In genomic region chr12:67925551-67925950, GRCh38 we compare ENCODE assay signal across 25 cellular contexts.
A peak's percentile ranks its signal among the peaks of the same experiment; 100 is the strongest.
DNase-seq lines count a peak whose midpoint lies in the region; ATAC-seq and TF ChIP-seq lines count a peak whose summit lies in the region.
"Had no signal": no experiment of that assay in that cellular context is flagged by ENCODE, and none has a peak within 500 bp of the region (broad histone marks: within the 10 kb centered on the region; RNA-seq: fewer than 3 reads in every experiment).

No MANE protein-coding gene starts in this region.

- peaks cover 9% of the 10 kb centered on the region for H3K27me3 Mint-ChIP-seq in MCF 10A (ENCODE audit: insufficient read depth, unreplicated experiment)

- intact Hi-C loops in mammary epithelial cell (cut with micrococcal nuclease), result no loop called here
- intact Hi-C loops in MCF 10A (cut with micrococcal nuclease), result loop anchor here (5.0 kb wide), 1 partner anchor 273 kb away; no protein-coding TSS in a partner anchor
- intact Hi-C loops in PC-9 (cut with micrococcal nuclease; ENCODE audit: unreplicated experiment), result loop anchor here (1.0 to 10.0 kb wide), 3 partner anchors 101 to 441 kb away; no protein-coding TSS in a partner anchor

- H3K4me3 Mint-ChIP-seq in MCF 10A (ENCODE audit: unreplicated experiment), result no peak overlapping the region
- H3K4me3 Mint-ChIP-seq: CD14-positive monocyte had no signal

- peaks cover 18% of the 10 kb centered on the region for H3K4me1 Mint-ChIP-seq in MCF 10A (ENCODE audit: insufficient read depth, unreplicated experiment)
- H3K4me1 Mint-ChIP-seq: CD14-positive monocyte had no signal

- no peaks in the 10 kb centered on the region for H3F3A ChIP-seq in PC-9 (ENCODE audit: insufficient read depth, low read depth)

- no peaks in the 10 kb centered on the region for H3K36me3 Mint-ChIP-seq in MCF 10A (ENCODE audit: insufficient read depth, unreplicated experiment)
- H3K36me3 Mint-ChIP-seq: CD14-positive monocyte had no signal

- POLR2A ChIA-PET in MCF 10A (lab: Yijun Ruan, JAX) (interaction anchor here (1.0 kb wide), 1 partner anchor 17 kb away, joined by 3 read pairs; no protein-coding TSS in a partner anchor), PC-9 (lab: Charles Lee; ENCODE audit: unreplicated experiment) (interaction anchor here (0.6 to 0.7 kb wide), 2 partner anchors 123 to 379 kb away, joined by 3 to 10 read pairs; no protein-coding TSS in a partner anchor)

- WGBS in mammary epithelial cell (ENCODE audit: low coverage, missing lambda C conversion rate), result 83% methylated on average over 3 of the region's 3 CpGs

- H3K27me3 ChIP-seq in mammary epithelial cell (ENCODE audit: insufficient read depth, low read length) (no peaks in the 10 kb centered on the region), PC-9 (ENCODE audit: insufficient read depth, low read depth) (no peaks in the 10 kb centered on the region)
- H3K27me3 ChIP-seq: BE2C, SJSA1 had no signal

- CTCF ChIA-PET in mammary epithelial cell (lab: Charles Lee; ENCODE audit: low non-redundant PET), result interaction anchor here (0.7 kb wide), 1 partner anchor 275 kb away, joined by 5 read pairs; no protein-coding TSS in a partner anchor
- CTCF ChIA-PET in MCF 10A (lab: Yijun Ruan, JAX), result interaction anchor here (0.6 to 1.0 kb wide), 5 partner anchors 9 to 571 kb away, joined by 3 to 4 read pairs (median 3); no protein-coding TSS in a partner anchor
- CTCF ChIA-PET in PC-9 (lab: Charles Lee), result no interaction called here

- H2AFZ ChIP-seq in mammary epithelial cell (ENCODE audit: low read depth, low read length), result no peak overlapping the region
- no peak overlapping the region for H2AFZ ChIP-seq in PC-9

- ATAC-seq in HG02763 (IDR thresholded peaks at IDR 0.05; ENCODE audit: unreplicated experiment), result no peak
- ATAC-seq: PC-3 had no signal

- H3K4me1 ChIP-seq in mammary epithelial cell (ENCODE audit: insufficient read depth, low read length), result peaks cover 17% of the 10 kb centered on the region
- H3K4me1 ChIP-seq in PC-9 (replicated peaks; ENCODE audit: insufficient read depth), result peaks cover 39% of the 10 kb centered on the region
- H3K4me1 ChIP-seq: BE2C had no signal

- H3K27ac ChIP-seq in mammary epithelial cell (ENCODE audit: insufficient read depth, low read depth, low read length) (no peak overlapping the region), PC-9 (peak overlapping the region; percentile 30; the same call in 1 of the 2 replicates)
- H3K27ac ChIP-seq: SJSA1 had no signal

- H3K27ac Mint-ChIP-seq in MCF 10A (ENCODE audit: low read depth, unreplicated experiment), result no peak overlapping the region
- H3K27ac Mint-ChIP-seq: CD14-positive monocyte had no signal

- in situ Hi-C loops in mammary epithelial cell (cut with MboI; ENCODE audit: low sequenced_read_pairs in 2 of 2), result loop anchor here in 1 of 2 donors (25.0 kb wide), 1 partner anchor 563 kb away; no protein-coding TSS in a partner anchor

- no peaks in the 10 kb centered on the region for H3K36me3 ChIP-seq in mammary epithelial cell (ENCODE audit: insufficient read depth, low read length)
- H3K36me3 ChIP-seq in PC-9 (ENCODE audit: low read depth), result no peaks in the 10 kb centered on the region
- H3K36me3 ChIP-seq: BE2C, SJSA1 had no signal

- BruUV-seq in mammary epithelial cell (replicated peaks; lab: Mats Ljungman, UMichigan), result no TSS peak
- no TSS peak for BruUV-seq in MCF 10A (replicated peaks; lab: Mats Ljungman, UMichigan)
- no TSS peak for BruUV-seq in PC-9 (replicated peaks; lab: Mats Ljungman, UMichigan)

- H3K4me3 ChIP-seq in mammary epithelial cell (replicated peaks in 1 of 3; ENCODE audit: insufficient read depth in 1 of 3, low read depth in 2 of 3, low read length in 3 of 3) (no peak overlapping the region), PC-9 (no peak overlapping the region), fibroblast of villous mesenchyme (ENCODE audit: low read depth, low read length) (no peak overlapping the region)
- H3K4me3 ChIP-seq: SJSA1 had no signal

- H3K9me3 Mint-ChIP-seq in MCF 10A (ENCODE audit: unreplicated experiment), result no peaks in the 10 kb centered on the region

- H3K9me3 ChIP-seq in mammary epithelial cell (replicated peaks; ENCODE audit: insufficient read depth, low read length) (no peaks in the 10 kb centered on the region), PC-9 (ENCODE audit: insufficient read depth, low read depth) (no peaks in the 10 kb centered on the region)
- H3K9me3 ChIP-seq: BE2C, SJSA1 had no signal

- H3K9ac ChIP-seq in mammary epithelial cell (ENCODE audit: insufficient read depth, low read length), result no peak overlapping the region

- no peaks in the 10 kb centered on the region for H4K20me1 ChIP-seq in mammary epithelial cell (ENCODE audit: insufficient read depth, low read length)
- H4K20me1 ChIP-seq in PC-9 (ENCODE audit: insufficient read depth), result no peaks in the 10 kb centered on the region

- H3K79me2 ChIP-seq in mammary epithelial cell (ENCODE audit: insufficient read depth, low read length), result no peaks in the 10 kb centered on the region
- H3K79me2 ChIP-seq in PC-9 (ENCODE audit: low read depth), result no peaks in the 10 kb centered on the region

- TF ChIP-seq CTCF in mammary epithelial cell (conservative IDR thresholded peaks at IDR 0.05 in 1 of 2, IDR thresholded peaks at IDR 0.05 in 1 of 2; ENCODE audit: extremely low read depth in 1 of 2, insufficient read depth in 1 of 2, low read depth in 1 of 2, low read length in 2 of 2) (no peak), MCF 10A (IDR thresholded peaks at IDR 0.05; ENCODE audit: unreplicated experiment) (no peak), PC-9 (conservative IDR thresholded peaks at IDR 0.05) (no peak), fibroblast of villous mesenchyme (IDR thresholded peaks at IDR 0.05; ENCODE audit: insufficient read depth, low read depth, low read length) (no peak)

- H3K4me2 ChIP-seq in mammary epithelial cell (ENCODE audit: insufficient read depth, low read depth, low read length) (no peak overlapping the region), PC-9 (peak overlapping the region; percentile 27)

- DNase-seq in mammary epithelial cell, result peak; percentile 17
- DNase-seq in MCF 10A (ENCODE audit: unreplicated experiment), result no peak
- peak in 1 of 2 experiments; percentile 54 for DNase-seq in PC-9
- DNase-seq in fibroblast of villous mesenchyme (ENCODE audit: low read depth), result peak; percentile 63
- no peak for DNase-seq in kidney tubule cell (ENCODE audit: low spot score)
- DNase-seq in NCI-H748 treated with DMSO at 0.1 percent for 48 hours (lab: John Stamatoyannopoulos, UW), result no peak
- DNase-seq: 8988T; ACHN; BE2C; Calu3; KBM-7; MM.1S; NCI-H1417; NCI-H1694 treated with DMSO at 0.1 percent for 48 hours; NCI-H2081; NCI-H226; NCI-H510A; NCI-H774; NK-92 treated with Interleukin-12 subunit alpha and Interleukin-12 subunit beta, amount 100 ng/mL, for 24 hours; Right ventricle myocardium superior; RPMI8226 had no signal

- H3K9me2 ChIP-seq in PC-9 (ENCODE audit: insufficient read depth), result no peaks in the 10 kb centered on the region

- dilution Hi-C loops in mammary epithelial cell (cut with HindIII; ENCODE audit: low sequenced_read_pairs), result no loop called here

Comparison
In these comparisons a context has a peak if more than half of its experiments do, and no peak if none do; other contexts are left out.
1. DNase-seq: peak in mammary epithelial cell (single experiment) and fibroblast of villous mesenchyme (single experiment); none in MCF 10A (single experiment), kidney tubule cell (single experiment) and NCI-H748 treated with DMSO at 0.1 percent for 48 hours (single experiment).